ENCODE assay signal across 13 cellular contexts in the genomic region with DNA sequence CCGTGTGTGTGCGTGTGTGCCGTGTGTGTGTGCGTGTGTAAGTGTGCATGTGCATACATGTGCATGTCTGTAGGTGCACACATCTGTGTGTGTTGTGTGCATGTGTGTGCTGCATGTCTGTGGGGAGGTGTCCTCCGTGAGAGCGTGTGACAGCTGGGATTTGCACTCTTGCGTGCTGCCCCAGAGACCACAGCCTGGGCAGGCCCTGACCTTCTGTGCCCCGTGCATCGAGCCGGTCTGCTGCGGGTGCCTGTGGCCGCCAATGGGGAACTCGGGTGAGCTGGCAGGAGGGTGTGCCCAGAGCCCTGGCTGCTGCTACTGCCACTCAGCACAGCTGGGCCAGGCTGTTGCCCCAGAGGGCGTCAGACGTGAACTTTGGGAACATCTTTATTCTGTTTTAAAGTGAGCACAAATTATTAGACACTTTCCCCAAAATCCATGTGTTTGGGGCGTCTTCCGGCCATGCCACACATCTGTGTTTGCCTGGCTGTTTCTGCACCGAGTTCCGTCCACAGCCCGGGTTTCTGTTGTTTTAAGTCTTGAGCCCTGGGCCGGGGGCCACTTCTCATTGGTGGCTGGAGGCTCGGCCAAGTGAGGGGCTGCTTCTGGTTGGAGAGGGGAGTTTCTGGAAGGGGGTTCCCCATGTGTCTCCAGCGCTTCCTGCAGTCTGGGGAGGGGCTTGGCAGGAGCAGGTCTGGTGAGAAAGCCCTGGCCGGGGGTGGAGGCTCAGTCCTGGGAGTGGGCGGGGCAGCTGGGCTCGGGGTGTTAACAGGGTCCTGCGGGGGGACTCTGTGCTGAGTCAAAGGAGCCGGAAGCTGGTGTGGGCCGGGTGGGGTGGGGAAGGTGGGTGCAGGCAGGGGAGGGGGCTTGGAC. TPM values are rescaled to one million over a fixed set of nuclear protein-coding genes. Genes with fewer than 3 reads are reported as not detected.
DNase-seq lines count a peak whose midpoint lies in the region; ATAC-seq and TF ChIP-seq lines count a peak whose summit lies in the region.
"Had no signal": no experiment of that assay in that cellular context is flagged by ENCODE, and none has a peak within 500 bp of the region (broad histone marks: within the 10 kb centered on the region; RNA-seq: fewer than 3 reads in every experiment).

No MANE protein-coding gene starts in this region.

- peaks cover 16% of the 10 kb centered on the region for H3K4me1 Mint-ChIP-seq in nephron

- H3K9me3 ChIP-seq in effector memory CD4-positive, alpha-beta T cell (ENCODE audit: control insufficient read depth, low read length), result no peaks in the 10 kb centered on the region

- DNase-seq in Caki2 (ENCODE audit: low read depth), result peak; percentile 22
- peak; percentile 12 for DNase-seq in NCI-H226
- DNase-seq in fibroblast of villous mesenchyme (ENCODE audit: low read depth), result peak; percentile 63
- DNase-seq in NCI-H1417 treated with DMSO at 0.1 percent for 48 hours (lab: John Stamatoyannopoulos, UW), result no peak
- no peak for DNase-seq in effector memory CD4-positive, alpha-beta T cell
- no peak for DNase-seq in NCI-H146 treated with DMSO at 0.1 percent for 48 hours (lab: John Stamatoyannopoulos, UW; ENCODE audit: unreplicated experiment)
- DNase-seq: activated CD8-positive, alpha-beta memory T cell treated with anti-CD3 and anti-CD28 coated beads, Interleukin-2, amount 50 U/mL, for 48 hours; DMS79; Kasumi-1; NCI-H526 treated with DMSO at 0.1 percent for 48 hours had no signal

- peaks cover 17% of the 10 kb centered on the region for H3K27me3 Mint-ChIP-seq in nephron (ENCODE audit: low read depth)

- in situ Hi-C loops in Caki2 (cut with HindIII; ENCODE audit: low pct_unique_long_range_greater_than_20kb, low sequenced_read_pairs), result no loop called here

- ATAC-seq in HG03135 (IDR thresholded peaks at IDR 0.05; ENCODE audit: unreplicated experiment), result no peak

- peak overlapping the region in 2 of 3 experiments; percentile 22 to 50 for H3K27ac Mint-ChIP-seq in nephron

- no peak overlapping the region for H3K27ac ChIP-seq in effector memory CD4-positive, alpha-beta T cell (ENCODE audit: insufficient read depth, low read length, poor library complexity, severe bottlenecking)

- no peaks in the 10 kb centered on the region for H3K27me3 ChIP-seq in effector memory CD4-positive, alpha-beta T cell (replicated peaks; ENCODE audit: control insufficient read depth, insufficient read depth, low read length, poor library complexity, severe bottlenecking)

- no peak overlapping the region for H3K4me3 ChIP-seq in fibroblast of villous mesenchyme (ENCODE audit: low read depth, low read length)
- H3K4me3 ChIP-seq in effector memory CD4-positive, alpha-beta T cell (ENCODE audit: insufficient read depth, low read depth, low read length, poor library complexity, severe bottlenecking), result no peak overlapping the region

- H3K36me3 Mint-ChIP-seq in nephron (ENCODE audit: low read depth), result no peaks in the 10 kb centered on the region

- TF ChIP-seq CTCF in fibroblast of villous mesenchyme (IDR thresholded peaks at IDR 0.05; ENCODE audit: insufficient read depth, low read depth, low read length), result no peak
- TF ChIP-seq CTCF in nephron (IDR thresholded peaks at IDR 0.05; ENCODE audit: unreplicated experiment in 3 of 3), result no peak

- H3K4me1 ChIP-seq in effector memory CD4-positive, alpha-beta T cell (ENCODE audit: control insufficient read depth, insufficient read depth, low read length, poor library complexity, severe bottlenecking), result no peaks in the 10 kb centered on the region

- H3K9me3 Mint-ChIP-seq in nephron, result no peaks in the 10 kb centered on the region

- no peaks in the 10 kb centered on the region for H3K36me3 ChIP-seq in effector memory CD4-positive, alpha-beta T cell (ENCODE audit: control insufficient read depth, insufficient read depth, low read length)

- peak overlapping the region in 2 of 3 experiments; percentile 48 to 61 for H3K4me3 Mint-ChIP-seq in nephron

RNA-seq across cellular contexts. Expression of a gene that starts 7.6 kb away (rescaled TPM):
- 6.7 and 9.8 TPM in 2 replicates for total RNA-seq in Caki2 (2014; rRNA removed; shearing (Covaris generic); ENCODE audit: low replicate concordance)
- total RNA-seq in fibroblast of villous mesenchyme, result 19.4 and 22.5 TPM in 2 replicates

RNA-seq across cellular contexts. Expression of a gene that starts 52.0 kb away (rescaled TPM):
- total RNA-seq in Caki2 (2014; rRNA removed; shearing (Covaris generic); ENCODE audit: low replicate concordance), result not detected in 2 replicates
- under 0.01 TPM in 1 of 2 replicates, not detected in the other for total RNA-seq in fibroblast of villous mesenchyme
- total RNA-seq: dermis microvascular lymphatic vessel endothelial cell had no signal

Comparison
In these comparisons a context has a peak if more than half of its experiments do, and no peak if none do; other contexts are left out.
1. DNase-seq: peak in Caki2 (single experiment), NCI-H226 (single experiment) and fibroblast of villous mesenchyme (single experiment); none in NCI-H1417 treated with DMSO at 0.1 percent for 48 hours (single experiment), effector memory CD4-positive, alpha-beta T cell (0 of 3) and NCI-H146 treated with DMSO at 0.1 percent for 48 hours (single experiment).